In the genomic region with DNA sequence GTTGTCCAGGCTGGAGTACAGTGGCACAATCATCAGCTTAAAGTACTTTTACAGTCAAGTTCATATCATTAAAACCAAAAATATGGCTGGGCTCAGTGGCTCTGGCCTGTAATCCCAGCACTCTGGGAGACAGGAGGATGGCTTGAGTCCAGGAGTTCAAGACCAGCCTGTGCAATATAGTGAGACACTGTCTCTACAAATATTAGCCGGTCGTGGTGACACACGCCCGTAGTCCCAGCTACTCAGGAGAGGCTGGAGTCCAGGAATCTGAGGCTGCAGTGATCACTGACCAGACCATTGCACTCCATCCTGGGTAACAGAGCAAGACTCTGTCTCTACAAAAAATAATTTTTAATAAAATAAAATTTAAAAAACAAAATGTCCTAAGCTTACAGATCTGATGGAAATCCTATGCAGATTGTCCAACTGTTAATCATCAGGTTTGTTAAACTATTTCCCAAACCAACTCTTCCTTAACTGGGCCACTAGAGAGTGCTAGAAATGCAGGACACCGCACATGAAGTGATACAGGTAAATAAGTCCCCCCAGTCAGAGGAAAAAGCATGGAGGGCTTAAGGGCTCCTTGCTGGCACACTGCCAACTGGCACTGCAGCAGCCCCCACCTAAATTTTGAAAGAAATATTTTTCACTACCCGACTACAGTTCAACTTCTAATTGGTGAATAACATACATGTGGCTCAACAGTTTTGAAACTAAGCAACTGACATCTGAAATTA, we compare ENCODE assay signal across 8 cellular contexts. TPM values are rescaled to one million over a fixed set of nuclear protein-coding genes. Genes with fewer than 3 reads are reported as not detected.
DNase-seq lines count a peak whose midpoint lies in the region; TF ChIP-seq lines count a peak whose summit lies in the region.

No MANE protein-coding gene starts in this region.

- 17 to 20% methylated on average over 6 of the region's 6 CpGs for WGBS in GM23248 (ENCODE audit: low coverage in 1 of 2, low lambda C conversion rate in 2 of 2, missing lambda C conversion rate in 2 of 2), 2 experiments

- H3K27me3 ChIP-seq in GM23248 (replicated peaks; ENCODE audit: insufficient read depth) = no peaks in the 10 kb centered on the region
- no peaks in the 10 kb centered on the region for H3K27me3 ChIP-seq in iPS-18a (ENCODE audit: control insufficient read depth, insufficient read depth, low read length)

- H3K79me2 ChIP-seq in GM23248 (ENCODE audit: insufficient read depth) = peaks cover 76% of the 10 kb centered on the region

- peak overlapping the region; percentile 91 for H3K4me2 ChIP-seq in GM23248 (ENCODE audit: unreplicated experiment)

- H3K4me1 ChIP-seq in GM23248 (ENCODE audit: insufficient read depth) (peaks cover 36% of the 10 kb centered on the region), iPS-18a (ENCODE audit: control insufficient read depth, low read depth, low read length) (peaks cover 15% of the 10 kb centered on the region)

- TF ChIP-seq CTCF in AG09309 (IDR thresholded peaks at IDR 0.05; ENCODE audit: control insufficient read depth, insufficient read depth, low read depth, low read length, missing control alignments) = peak; percentile 48

- peaks cover 34% of the 10 kb centered on the region for H3F3A ChIP-seq in GM23248 (ENCODE audit: insufficient read depth)

- peaks cover 36% of the 10 kb centered on the region for H4K20me1 ChIP-seq in GM23248 (ENCODE audit: insufficient read depth)

- H3K36me3 ChIP-seq in GM23248 (ENCODE audit: low read depth) = no peaks in the 10 kb centered on the region
- H3K36me3 ChIP-seq in iPS-18a (ENCODE audit: control insufficient read depth, low read depth, low read length) = peaks cover 9% of the 10 kb centered on the region

- in situ Hi-C loops in GM23248 (cut with MboI) = no loop called here

- H3K9me3 ChIP-seq in GM23248 (ENCODE audit: low read depth) (no peaks in the 10 kb centered on the region), iPS-18a (ENCODE audit: control insufficient read depth, low read depth, low read length) (no peaks in the 10 kb centered on the region)

- DNase-seq in AG09309 (ENCODE audit: low read depth) (no peak), GM23248 (peak; percentile 74), NOMO-1 treated with dmso at 0.1 percent for 144 hours (lab: John Stamatoyannopoulos, UW; ENCODE audit: unreplicated experiment) (peak; percentile 14), GF-D8 (lab: John Stamatoyannopoulos, UW) (no peak), amniotic stem cell (lab: John Stamatoyannopoulos, UW) (no peak)
- DNase-seq in activated naive CD4-positive, alpha-beta T cell treated with anti-CD3 and anti-CD28 coated beads, Interleukin-2, amount 50 U/mL, for 16 hours = peak; percentile 36
- peak; percentile 25 for DNase-seq in stimulated activated CD4-positive, alpha-beta T cell treated with anti-CD3 and anti-CD28 coated beads, Interleukin-1b, Interleukin-23, amount 100 ng/mL, for 48 hours

- no peaks in the 10 kb centered on the region for H3K9me2 ChIP-seq in GM23248 (ENCODE audit: insufficient read depth)

- H3K9ac ChIP-seq in GM23248 = peak overlapping the region; percentile 100
- peak overlapping the region; percentile 100 for H3K9ac ChIP-seq in iPS-18a (ENCODE audit: low read length)

- no peak overlapping the region for H2AFZ ChIP-seq in GM23248

- H3K27ac ChIP-seq in GM23248 (peak overlapping the region; percentile 99), iPS-18a (ENCODE audit: low read length) (no peak overlapping the region)

- H3K4me3 ChIP-seq in AG09309 (ENCODE audit: control insufficient read depth, low read depth, low read length) (peak overlapping the region; percentile 60), GM23248 (peak overlapping the region; percentile 100), iPS-18a (ENCODE audit: low read length) (peak overlapping the region; percentile 98)

RNA-seq across cellular contexts. Expression of gene USP22, which starts 2.8 kb away (rescaled TPM):
- total RNA-seq in GM23248 (2014; rRNA removed; shearing (Covaris generic)) = 154 and 161 TPM in 2 replicates
- polyA plus RNA-seq in GM23248 (2016; fragmentation: Nextera tagmentation; extraction: Ambion mirVana) = 70.6 and 75.1 TPM in 2 replicates

Comparison
In these comparisons a context has a peak if more than half of its experiments do, and no peak if none do; other contexts are left out.
1. DNase-seq: peak in GM23248 (single experiment), NOMO-1 treated with dmso at 0.1 percent for 144 hours (single experiment), activated naive CD4-positive, alpha-beta T cell treated with anti-CD3 and anti-CD28 coated beads, Interleukin-2, amount 50 U/mL, for 16 hours (single experiment) and stimulated activated CD4-positive, alpha-beta T cell treated with anti-CD3 and anti-CD28 coated beads, Interleukin-1b, Interleukin-23, amount 100 ng/mL, for 48 hours (single experiment); none in AG09309 (single experiment), GF-D8 (single experiment) and amniotic stem cell (single experiment).
2. Peak in every context shown above with its lines, with median percentiles within 50 percentile points of each other: H3K4me3 ChIP-seq.